Comparison of ENCODE assay signal across 9 cellular contexts in the genomic region with DNA sequence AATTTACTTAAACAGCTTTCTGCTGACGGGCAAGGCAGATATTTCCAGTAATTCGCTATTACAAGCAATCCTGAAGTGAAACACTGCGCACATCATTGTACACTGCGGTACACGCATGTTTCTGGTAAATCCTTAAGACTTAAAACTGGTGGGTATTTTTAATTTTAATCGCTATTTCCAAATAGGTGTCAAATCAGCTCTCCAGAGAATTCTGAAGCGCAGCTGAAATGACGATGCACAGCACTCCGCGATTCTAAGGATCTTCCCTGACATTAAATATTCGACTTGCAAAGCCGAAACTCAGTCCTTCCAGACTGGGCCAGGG. TPM values are rescaled to one million over a fixed set of nuclear protein-coding genes. Genes with fewer than 3 reads are reported as not detected.
A peak's percentile ranks its signal among the peaks of the same experiment; 100 is the strongest.
DNase-seq lines count a peak whose midpoint lies in the region; ATAC-seq, FAIRE-seq and TF ChIP-seq lines count a peak whose summit lies in the region.
"Had no signal": no experiment of that assay in that cellular context is flagged by ENCODE, and none has a peak within 500 bp of the region (broad histone marks: within the 10 kb centered on the region; RNA-seq: fewer than 3 reads in every experiment).

No MANE protein-coding gene starts in this region.

- peak overlapping the region; percentile 91 to 97 for H3K27ac ChIP-seq in breast epithelium

- DNase-seq in activated T-cell treated with anti-CD3 and anti-CD28 coated beads, Interleukin-2, amount 50 U/mL, for 24 hours = no peak
- DNase-seq in activated T-cell treated with anti-CD3 and anti-CD28 coated beads, Interleukin-2, amount 50 U/mL, for 48 hours = no peak
- DNase-seq in breast epithelium (ENCODE audit: low spot score in 2 of 2) = no peak
- DNase-seq in mesothelial cell of epicardium (ENCODE audit: low spot score in 2 of 2, unreplicated experiment in 2 of 2) = no peak
- no peak for DNase-seq in sciatic nerve (ENCODE audit: low spot score)
- no peak for DNase-seq in urothelium cell line (ENCODE audit: low spot score)
- no peak for DNase-seq in NCI-H2029 treated with DMSO at 0.1 percent for 48 hours (lab: John Stamatoyannopoulos, UW)

- H3K4me3 ChIP-seq in breast epithelium = peak overlapping the region; percentile 92 to 96 (median 95)

- peak; percentile 7 for ATAC-seq in HG03571 (IDR thresholded peaks at IDR 0.05; ENCODE audit: unreplicated experiment)
- no peak for ATAC-seq in sciatic nerve

- TF ChIP-seq POLR2A in breast epithelium (IDR thresholded peaks at IDR 0.05) = no peak

- peak overlapping the region; percentile 96 for H3K4me3 Mint-ChIP-seq in activated T-cell treated with anti-CD3 and anti-CD28 coated beads, Interleukin-2, amount 50 U/mL, for 24 hours
- peak overlapping the region; percentile 86 for H3K4me3 Mint-ChIP-seq in mesothelial cell of epicardium

- no peaks in the 10 kb centered on the region for H3K9me3 Mint-ChIP-seq in activated T-cell treated with anti-CD3 and anti-CD28 coated beads, Interleukin-2, amount 50 U/mL, for 24 hours
- H3K9me3 Mint-ChIP-seq in mesothelial cell of epicardium = no peaks in the 10 kb centered on the region

- intact Hi-C loops in breast epithelium (cut with DNase I; ENCODE audit: low total_unique reads) = no loop called here
- intact Hi-C loops in sciatic nerve (cut with DNase I) = no loop called here

- peaks cover 49% of the 10 kb centered on the region for H3K36me3 Mint-ChIP-seq in activated T-cell treated with anti-CD3 and anti-CD28 coated beads, Interleukin-2, amount 50 U/mL, for 24 hours (ENCODE audit: low read depth)
- H3K36me3 Mint-ChIP-seq in mesothelial cell of epicardium = peaks cover 18% of the 10 kb centered on the region

- H3K9me3 ChIP-seq in breast epithelium = no peaks in the 10 kb centered on the region

- H3K27me3 ChIP-seq in breast epithelium = no peaks in the 10 kb centered on the region

- peak overlapping the region; percentile 98 for H3K27ac Mint-ChIP-seq in activated T-cell treated with anti-CD3 and anti-CD28 coated beads, Interleukin-2, amount 50 U/mL, for 24 hours
- peak overlapping the region; percentile 97 for H3K27ac Mint-ChIP-seq in mesothelial cell of epicardium

- H3K36me3 ChIP-seq in breast epithelium = no peaks in the 10 kb centered on the region

- TF ChIP-seq CTCF in breast epithelium (IDR thresholded peaks at IDR 0.05) = no peak
- TF ChIP-seq CTCF in mesothelial cell of epicardium (IDR thresholded peaks at IDR 0.05; ENCODE audit: unreplicated experiment) = no peak

- no peak for FAIRE-seq in urothelium cell line (lab: Jason Lieb, UNC)

- H3K4me1 Mint-ChIP-seq in activated T-cell treated with anti-CD3 and anti-CD28 coated beads, Interleukin-2, amount 50 U/mL, for 24 hours (ENCODE audit: low read depth) = peaks cover 24% of the 10 kb centered on the region
- H3K4me1 Mint-ChIP-seq in mesothelial cell of epicardium = peaks cover 18% of the 10 kb centered on the region

- no peaks in the 10 kb centered on the region for H3K27me3 Mint-ChIP-seq in activated T-cell treated with anti-CD3 and anti-CD28 coated beads, Interleukin-2, amount 50 U/mL, for 24 hours
- peaks cover 4% of the 10 kb centered on the region for H3K27me3 Mint-ChIP-seq in mesothelial cell of epicardium (ENCODE audit: low read depth)

- peaks cover 0 to 10% of the 10 kb centered on the region in 2 donors for H3K4me1 ChIP-seq in breast epithelium

RNA-seq across cellular contexts. Expression of a gene that starts 0.3 kb away (rescaled TPM):
- total RNA-seq in breast epithelium (10 to 100 TPM; 15.2 to 33.8 (median 25.2) TPM), mesothelial cell of epicardium (25.0 to 31.7 TPM (median 25.6 TPM) in 3 replicates), sciatic nerve (21.1 TPM)

RNA-seq across cellular contexts. Expression of a gene that starts 20.9 kb away (rescaled TPM):
- total RNA-seq in breast epithelium (not detected), mesothelial cell of epicardium (not detected in 3 replicates), sciatic nerve (not detected)
- total RNA-seq: glomerular endothelial cell had no signal

RNA-seq across cellular contexts. Expression of a gene that starts 42.3 kb away (rescaled TPM):
- 10 to 100 TPM; 11.9 to 17.3 (median 15.1) TPM for total RNA-seq in breast epithelium
- 12.6 to 13.2 TPM (median 12.8 TPM) in 3 replicates for total RNA-seq in mesothelial cell of epicardium
- 12.7 TPM for total RNA-seq in sciatic nerve

RNA-seq across cellular contexts. Expression of a gene that starts 42.4 kb away (rescaled TPM):
- 1 to 10 TPM; 2.1 to 9.4 (median 3.9) TPM for total RNA-seq in breast epithelium
- 8.4 to 9.5 TPM (median 8.6 TPM) in 3 replicates for total RNA-seq in mesothelial cell of epicardium
- total RNA-seq in sciatic nerve = 12.3 TPM
